In the genomic region with DNA sequence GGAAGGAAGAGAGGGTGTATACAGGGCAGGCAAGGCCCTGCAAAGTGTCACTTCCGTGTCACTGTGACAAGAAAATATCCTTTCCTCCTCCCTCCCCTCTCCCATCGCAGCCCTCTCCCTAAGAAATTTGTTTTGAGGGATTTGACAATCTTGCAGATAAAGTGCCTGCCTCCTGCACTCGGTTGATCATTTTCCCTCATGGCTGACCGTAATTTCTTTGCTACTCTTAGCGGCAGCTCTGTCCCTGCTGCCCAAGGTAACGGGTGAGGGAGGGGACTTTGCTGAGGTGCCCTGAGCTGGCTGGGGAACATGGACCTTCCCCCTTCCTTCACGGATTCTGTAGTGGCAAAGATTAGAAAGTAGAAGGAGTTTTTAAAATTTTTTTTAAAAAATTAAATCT, we compare ENCODE assay signal across 20 cellular contexts.
DNase-seq lines count a peak whose midpoint lies in the region; ATAC-seq, FAIRE-seq and TF ChIP-seq lines count a peak whose summit lies in the region.
"Had no signal": no experiment of that assay in that cellular context is flagged by ENCODE, and none has a peak within 500 bp of the region (broad histone marks: within the 10 kb centered on the region; RNA-seq: fewer than 3 reads in every experiment).

No MANE protein-coding gene starts in this region.

- H2BK120ac ChIP-seq in H1 (replicated peaks; ENCODE audit: low read depth, low read length): no peak overlapping the region

- peaks cover 81% of the 10 kb centered on the region for H3K4me1 ChIP-seq in HUES6 (ENCODE audit: control insufficient read depth, insufficient read depth, low read length)
- H3K4me1 ChIP-seq in H1 (replicated peaks in 1 of 4; ENCODE audit: control insufficient read depth in 3 of 4, insufficient read depth in 4 of 4, low read length in 3 of 4): peaks cover 28 to 50% (median 41%) of the 10 kb centered on the region in 4 experiments
- H3K4me1 ChIP-seq in mesodermal cell (ENCODE audit: control insufficient read depth, insufficient read depth, low read length, poor library complexity, severe bottlenecking): peaks cover 73% of the 10 kb centered on the region
- peaks cover 0 to 79% (median 38%) of the 10 kb centered on the region in 4 donors for H3K4me1 ChIP-seq in stomach
- H3K4me1 ChIP-seq in pancreas: peaks cover 7 to 19% (median 10%) of the 10 kb centered on the region in 3 donors

- H2BK12ac ChIP-seq in H1 (ENCODE audit: low read depth, low read length): no peak overlapping the region

- intact Hi-C loops in stomach (cut with DNase I; ENCODE audit: low total_unique reads) (loop anchor here (10.0 kb wide), 1 partner anchor 404 kb away; no protein-coding TSS in a partner anchor), pancreas (cut with DNase I) (loop anchor here in 1 of 3 donors (10.0 kb wide), 1 partner anchor 174 kb away; the partner anchor contains the start of gene TCF7L2)

- no peak overlapping the region for H4K5ac ChIP-seq in H1 (ENCODE audit: insufficient read length, low read depth, low read length)

- H3K14ac ChIP-seq in H1 (ENCODE audit: insufficient read length): no peak overlapping the region

- DNase-seq in H1 (ENCODE audit: low read depth in 1 of 2, low spot score in 2 of 2): no peak
- DNase-seq in stomach: no peak
- no peak for DNase-seq in pancreas
- no peak for DNase-seq in activated CD8-positive, alpha-beta memory T cell treated with anti-CD3 and anti-CD28 coated beads, Interleukin-2, amount 50 U/mL, for 48 hours
- DNase-seq: activated CD4-positive, alpha-beta T cell treated with anti-CD3 and anti-CD28 coated beads for 4 hours; activated naive CD4-positive, alpha-beta T cell treated with Interleukin-2 at 50 U/mL for 16 hours; DMS79; H7; hypothalamus; NCI-H1694 treated with DMSO at 0.1 percent for 48 hours; NCI-H510A; retina; T1000 had no signal

- H3K27me3 ChIP-seq in HUES6 (ENCODE audit: control insufficient read depth, insufficient read depth, low read length): no peaks in the 10 kb centered on the region
- no peaks in the 10 kb centered on the region for H3K27me3 ChIP-seq in H1 (replicated peaks in 1 of 4; ENCODE audit: control insufficient read depth in 3 of 4, extremely low read depth in 1 of 4, insufficient read depth in 3 of 4, low read length in 3 of 4)
- no peaks in the 10 kb centered on the region for H3K27me3 ChIP-seq in stomach
- no peaks in the 10 kb centered on the region for H3K27me3 ChIP-seq in pancreas
- H3K27me3 ChIP-seq: esophagus muscularis mucosa had no signal

- TF ChIP-seq CTCF in H1 (IDR thresholded peaks at IDR 0.05; ENCODE audit: control extremely low read depth in 1 of 3, insufficient read depth in 1 of 3, low read depth in 1 of 3, low read length in 3 of 3): no peak
- TF ChIP-seq CTCF in stomach (IDR thresholded peaks at IDR 0.05): no peak
- no peak for TF ChIP-seq CTCF in pancreas (IDR thresholded peaks at IDR 0.05)

- peaks cover 9 to 27% of the 10 kb centered on the region in 2 experiments for H4K20me1 ChIP-seq in H1 (replicated peaks in 1 of 2; ENCODE audit: control insufficient read depth in 1 of 2, insufficient read depth in 2 of 2, low read length in 2 of 2)

- H3K9ac ChIP-seq in HUES6 (ENCODE audit: low read length): no peak overlapping the region
- H3K9ac ChIP-seq in H1 (replicated peaks in 1 of 4; ENCODE audit: extremely low read depth in 1 of 4, low read depth in 3 of 4, low read length in 3 of 4): no peak overlapping the region
- H3K9ac ChIP-seq: BLaER1 treated with 17β-estradiol and CSF1 and Interleukin-3, amounts not matched to agents 10 nM and 100 nM had no signal

- no peak overlapping the region for H2BK15ac ChIP-seq in H1 (ENCODE audit: low read length)

- no peak for FAIRE-seq in H1 (lab: Jason Lieb, UNC)
- FAIRE-seq in pancreas (lab: Jason Lieb, UNC): no peak
- FAIRE-seq: GM18507 had no signal

- H3K56ac ChIP-seq in H1 (replicated peaks; ENCODE audit: insufficient read length, low read depth, low read length): no peak overlapping the region

- CTCF ChIA-PET in H1 (lab: Charles Lee; ENCODE audit: partially characterized antibody): interaction anchor here (0.6 to 2.3 kb wide), 4 partner anchors 19 to 651 kb away, joined by 3 to 7 read pairs (median 3); no protein-coding TSS in a partner anchor

- peak overlapping the region; percentile 22 to 64 for H3K4me2 ChIP-seq in H1 (ENCODE audit: insufficient read depth in 1 of 2, low read depth in 2 of 2, low read length in 2 of 2)

- TF ChIP-seq POLR2A in H1 (IDR thresholded peaks at IDR 0.05; ENCODE audit: control extremely low read depth in 1 of 2, low read depth in 2 of 2, low read length in 2 of 2) (no peak), stomach (IDR thresholded peaks at IDR 0.05) (no peak)

- TF ChIP-seq EP300 in H1 (IDR thresholded peaks at IDR 0.05; ENCODE audit: borderline replicate concordance in 1 of 2, low read depth in 2 of 2, low read length in 2 of 2) (no peak), stomach (IDR thresholded peaks at IDR 0.05) (no peak)

- H3K23me2 ChIP-seq in H1 (ENCODE audit: low read depth, low read length): peaks cover 6% of the 10 kb centered on the region

- H3K9me3 ChIP-seq in HUES6 (ENCODE audit: control insufficient read depth, insufficient read depth, low read depth, low read length) (no peaks in the 10 kb centered on the region), H1 (ENCODE audit: insufficient read depth in 2 of 2, low read depth in 1 of 2, low read length in 1 of 2) (no peaks in the 10 kb centered on the region), mesodermal cell (ENCODE audit: control insufficient read depth, low read length) (no peaks in the 10 kb centered on the region), stomach (no peaks in the 10 kb centered on the region), pancreas (no peaks in the 10 kb centered on the region)
- H3K9me3 ChIP-seq: esophagus muscularis mucosa had no signal

- no peak overlapping the region for H2BK20ac ChIP-seq in H1 (ENCODE audit: low read length)

- H3K4me3 ChIP-seq in HUES6 (ENCODE audit: low read depth, low read length) (peak overlapping the region; percentile 27; the same call in 1 of the 2 replicates), H1 (ENCODE audit: extremely low read depth in 1 of 4, insufficient read depth in 2 of 4, low read depth in 3 of 4, low read length in 4 of 4) (no peak overlapping the region), mesodermal cell (ENCODE audit: extremely low read depth, insufficient read depth, low read length, poor library complexity, severe bottlenecking) (no peak overlapping the region), stomach (no peak overlapping the region), pancreas (no peak overlapping the region)
- H3K4me3 ChIP-seq: BLaER1 treated with 17β-estradiol and CSF1 and Interleukin-3, amounts not matched to agents 10 nM and 100 nM; esophagus muscularis mucosa; SK-N-MC had no signal

- no peak overlapping the region for H3K23ac ChIP-seq in H1 (ENCODE audit: insufficient read length)

- H3K36me3 ChIP-seq in HUES6 (ENCODE audit: control insufficient read depth, insufficient read depth, low read length) (no peaks in the 10 kb centered on the region), H1 (ENCODE audit: control insufficient read depth in 2 of 4, insufficient read depth in 4 of 4, low read length in 3 of 4) (no peaks in the 10 kb centered on the region), mesodermal cell (ENCODE audit: control insufficient read depth, insufficient read depth, low read length) (peaks cover 5% of the 10 kb centered on the region), stomach (peaks cover 0 to 4% (median 0%) of the 10 kb centered on the region in 4 donors), pancreas (no peaks in the 10 kb centered on the region)
- H3K36me3 ChIP-seq: esophagus muscularis mucosa had no signal

- no peak overlapping the region for H2BK5ac ChIP-seq in H1 (ENCODE audit: low read depth, low read length)

- no peak overlapping the region for H3K27ac ChIP-seq in HUES6 (ENCODE audit: low read depth, low read length)
- no peak overlapping the region for H3K27ac ChIP-seq in H1 (ENCODE audit: low read depth, low read length)
- peak overlapping the region; percentile 76 for H3K27ac ChIP-seq in mesodermal cell (ENCODE audit: low read depth, low read length, severe bottlenecking)
- peak overlapping the region; percentile 24 to 77 (median 63) for H3K27ac ChIP-seq in stomach
- H3K27ac ChIP-seq in pancreas: no peak overlapping the region
- H3K27ac ChIP-seq: BLaER1 treated with 17β-estradiol and CSF1 and Interleukin-3, amounts not matched to agents 10 nM and 100 nM; SK-N-MC had no signal

- no peak for TF ChIP-seq RAD21 in H1 (IDR thresholded peaks at IDR 0.05 in 1 of 2, conservative IDR thresholded peaks at IDR 0.05 in 1 of 2; ENCODE audit: low read depth in 2 of 2, low read length in 2 of 2)

- ATAC-seq in HG02623 (IDR thresholded peaks at IDR 0.05; ENCODE audit: unreplicated experiment) (no peak), pancreas (no peak)

- 47% methylated on average over 7 of the region's 7 CpGs; no CpG with 5 or more reads in 1 of the 2 experiments for WGBS in H1 (ENCODE audit: extremely low coverage in 1 of 2, insufficient coverage in 1 of 2, insufficient read length in 1 of 2, insufficient replicate concordance in 2 of 2, low coverage in 1 of 2, low lambda C conversion rate in 2 of 2, missing lambda C conversion rate in 1 of 2), 2 experiments
- WGBS in mesodermal cell (ENCODE audit: insufficient coverage in 2 of 2), 2 experiments: 0% methylated on average over 1 of the region's 7 CpGs; no CpG with 5 or more reads in 1 of the 2 experiments
- WGBS in stomach, 5 donors: 78 to 89% (median 79%) methylated on average over 7 of the region's 7 CpGs
- 55 to 62% methylated on average over 7 of the region's 7 CpGs for WGBS in pancreas, 2 donors

- no peak overlapping the region for H2AK5ac ChIP-seq in H1 (ENCODE audit: low read depth, low read length)

- no peak overlapping the region for H4K8ac ChIP-seq in H1 (ENCODE audit: extremely low read depth, insufficient read depth, low read length)

- H3K4ac ChIP-seq in H1 (replicated peaks; ENCODE audit: insufficient read length, low read depth, low read length): no peak overlapping the region

- H3K79me2 ChIP-seq in H1 (ENCODE audit: control insufficient read depth in 1 of 2, insufficient read depth in 2 of 2, low read length in 2 of 2): peaks cover 6 to 88% of the 10 kb centered on the region in 2 experiments

- no peak overlapping the region for H2AFZ ChIP-seq in H1 (ENCODE audit: low read length)

- H4K91ac ChIP-seq in H1 (replicated peaks; ENCODE audit: insufficient read length, low read length): no peak overlapping the region

- POLR2A ChIA-PET in H1 (lab: Charles Lee; ENCODE audit: partially characterized antibody): no interaction called here

- peaks cover 10% of the 10 kb centered on the region for H3K79me1 ChIP-seq in H1 (ENCODE audit: low read depth, low read length)

- no peak overlapping the region for H3K18ac ChIP-seq in H1 (ENCODE audit: extremely low read depth, low read length)

TF ChIP-seq in H1, 55 proteins besides CTCF, POLR2A, EP300 and RAD21:
- TF ChIP-seq BACH1 (IDR thresholded peaks at IDR 0.05; ENCODE audit: low read length): no peak
- no peak for TF ChIP-seq SRF (IDR thresholded peaks at IDR 0.05; ENCODE audit: low read depth, low read length)
- TF ChIP-seq HDAC2 (IDR thresholded peaks at IDR 0.05; ENCODE audit: borderline replicate concordance in 1 of 2, low read depth in 2 of 2, low read length in 2 of 2): no peak

Comparison
In these comparisons a context has a peak if more than half of its experiments do, and no peak if none do; other contexts are left out.
1. H3K27ac ChIP-seq: peak in mesodermal cell (single experiment) and stomach (5 of 5); none in HUES6 (single experiment), H1 (single experiment) and pancreas (0 of 4).